24 cellular contexts compared by ENCODE assay signal in genomic region chr16:75575976-75576375, GRCh38. TPM values are rescaled to one million over a fixed set of nuclear protein-coding genes. Genes with fewer than 3 reads are reported as not detected.
DNase-seq lines count a peak whose midpoint lies in the region; ATAC-seq, FAIRE-seq and TF ChIP-seq lines count a peak whose summit lies in the region.
"Had no signal": no experiment of that assay in that cellular context is flagged by ENCODE, and none has a peak within 500 bp of the region (broad histone marks: within the 10 kb centered on the region; RNA-seq: fewer than 3 reads in every experiment).

No MANE protein-coding gene starts in this region.

- H3K4me1 ChIP-seq in K562 (replicated peaks in 1 of 2; ENCODE audit: control insufficient read depth in 2 of 2, insufficient read depth in 2 of 2, low read length in 2 of 2) (peaks cover 15 to 20% of the 10 kb centered on the region in 2 experiments; a peak in 3 of 5 replicates), A673 (ENCODE audit: insufficient read depth, low read length, poor library complexity, severe bottlenecking) (peaks cover 3% of the 10 kb centered on the region)
- H3K4me1 ChIP-seq: neural progenitor cell, prostate gland had no signal

- WGBS in K562 (ENCODE audit: insufficient coverage, low coverage, missing lambda C conversion rate), result 64% methylated on average over 2 of the region's 2 CpGs

- POLR2A ChIA-PET in K562 (lab: Yijun Ruan, JAX), result interaction anchor here (1.3 to 2.4 kb wide), 4 partner anchors 8 to 15 kb away, joined by 3 to 11 read pairs (median 6); partner anchors contain the start of gene GABARAPL2
- POLR2A ChIA-PET in A673 (lab: Charles Lee; ENCODE audit: low non-redundant PET), result interaction anchor here (0.6 kb wide), 1 partner anchor 44 kb away, joined by 3 read pairs; no protein-coding TSS in a partner anchor

- TF ChIP-seq CTCF in K562 (IDR thresholded peaks at IDR 0.05 in 2 of 3, conservative IDR thresholded peaks at IDR 0.05 in 1 of 3; ENCODE audit: insufficient read depth in 2 of 3, low read depth in 1 of 3, low read length in 3 of 3) (no peak), A673 (conservative IDR thresholded peaks at IDR 0.05; ENCODE audit: low read depth, low read length) (no peak)

- in situ Hi-C loops in K562 (cut with MboI), result no loop called here

- H3K79me2 ChIP-seq in K562 (ENCODE audit: control insufficient read depth, insufficient read depth, low read length), result peaks cover 11% of the 10 kb centered on the region; the same call in 1 of the 3 replicates

- peak; percentile 33 for DNase-seq in Ammon's horn (ENCODE audit: low spot score)
- no peak for DNase-seq in K562 (ENCODE audit: extremely low read depth in 1 of 4, low spot score in 3 of 4)
- no peak for DNase-seq in A673 (ENCODE audit: low spot score)
- DNase-seq: activated CD4-positive, alpha-beta T cell treated with anti-CD3 and anti-CD28 coated beads, Interleukin-2, amount 50 U/mL, for 4 hours; brain microvascular endothelial cell; CD4-positive, alpha-beta T cell; DMS53; heart left ventricle; immature natural killer cell; KG1; mucosa of descending colon; NCI-H1694 treated with DMSO at 0.1 percent for 48 hours; SHP77 treated with DMSO at 0.1 percent for 48 hours; small intestine; stimulated activated CD4-positive, alpha-beta T cell treated with anti-CD3 and anti-CD28 coated beads, Interleukin-4, amount 100 ng/mL, for 1 hour; T-helper 1 cell had no signal

- no peaks in the 10 kb centered on the region for H3K9me1 ChIP-seq in K562 (ENCODE audit: control insufficient read depth, insufficient read depth, low read length)

- no peak overlapping the region for H3K9ac ChIP-seq in K562 (ENCODE audit: insufficient read depth in 1 of 2, low read depth in 2 of 2, low read length in 2 of 2)
- H3K9ac ChIP-seq: neural progenitor cell had no signal

- H2AFZ ChIP-seq in K562 (ENCODE audit: low read depth, low read length), result no peak overlapping the region
- H2AFZ ChIP-seq: neural progenitor cell had no signal

- CTCF ChIA-PET in K562 (lab: Yijun Ruan, JAX; ENCODE audit: low intra/inter-chr PET ratio), result no interaction called here
- CTCF ChIA-PET in A673 (lab: Charles Lee), result no interaction called here

- H4K20me1 ChIP-seq in K562 (replicated peaks; ENCODE audit: control insufficient read depth, insufficient read depth, low read length), result peaks cover 9% of the 10 kb centered on the region; the same call in 1 of the 2 replicates

- H3K4me3 ChIP-seq in K562 (no peak overlapping the region), A673 (ENCODE audit: low read depth, low read length, poor library complexity, severe bottlenecking) (no peak overlapping the region)
- H3K4me3 ChIP-seq: coronary artery, heart left ventricle, mucosa of descending colon, neural progenitor cell, prostate gland had no signal

- intact Hi-C loops in K562 (cut with micrococcal nuclease) (no loop called here), A673 (cut with micrococcal nuclease; ENCODE audit: unreplicated experiment) (no loop called here)

- ATAC-seq in GM19463 (IDR thresholded peaks at IDR 0.05; ENCODE audit: unreplicated experiment) (peak; percentile 1), K562 (no peak), GM18517 (IDR thresholded peaks at IDR 0.05; ENCODE audit: unreplicated experiment) (no peak), GM21737 (IDR thresholded peaks at IDR 0.05; ENCODE audit: unreplicated experiment) (no peak)
- ATAC-seq: mucosa of descending colon had no signal

- BruUV-seq in K562 (replicated peaks; lab: Mats Ljungman, UMichigan), result no TSS peak
- no TSS peak for BruUV-seq in A673 (replicated peaks; lab: Mats Ljungman, UMichigan)

- no peak overlapping the region for H3K4me2 ChIP-seq in K562 (ENCODE audit: insufficient read depth, low read length)
- H3K4me2 ChIP-seq: neural progenitor cell had no signal

- H3K36me3 ChIP-seq in K562 (ENCODE audit: control insufficient read depth, insufficient read depth, low read length), result peaks cover 77% of the 10 kb centered on the region; the same call in 2 of the 3 replicates
- H3K36me3 ChIP-seq in A673 (ENCODE audit: insufficient read depth, low read length, poor library complexity, severe bottlenecking), result peaks cover 73% of the 10 kb centered on the region

- TF ChIP-seq POLR2A in K562 (conservative IDR thresholded peaks at IDR 0.05), result no peak

- H3K27ac ChIP-seq in K562 (ENCODE audit: extremely low read depth, low read depth, low read length) (no peak overlapping the region), A673 (ENCODE audit: low read depth, low read length, poor library complexity, severe bottlenecking) (no peak overlapping the region)
- H3K27ac ChIP-seq: brain microvascular endothelial cell, coronary artery, heart left ventricle, neural progenitor cell, prostate gland had no signal

- H3K27me3 ChIP-seq in K562 (ENCODE audit: control insufficient read depth in 2 of 2, insufficient read depth in 2 of 2, low read length in 2 of 2) (no peaks in the 10 kb centered on the region), A673 (replicated peaks; ENCODE audit: insufficient read depth, low read depth, low read length, poor library complexity) (no peaks in the 10 kb centered on the region)
- H3K27me3 ChIP-seq: brain microvascular endothelial cell, heart left ventricle, neural progenitor cell had no signal

- H3K9me3 ChIP-seq in K562 (replicated peaks; ENCODE audit: control insufficient read depth, insufficient read depth, low read depth, low read length) (no peaks in the 10 kb centered on the region), A673 (ENCODE audit: low read depth, low read length, poor library complexity, severe bottlenecking) (no peaks in the 10 kb centered on the region)
- H3K9me3 ChIP-seq: heart left ventricle, mucosa of descending colon, prostate gland had no signal

- no peak for FAIRE-seq in K562 (lab: Jason Lieb, UNC)
- FAIRE-seq: endothelial cell of umbilical vein, small intestine had no signal

- TF ChIP-seq EP300 in K562 (IDR thresholded peaks at IDR 0.05; ENCODE audit: low read length), result no peak

- TF ChIP-seq RAD21 in K562 (CRISPR knock-in tag; conservative IDR thresholded peaks at IDR 0.05 in 1 of 2, IDR thresholded peaks at IDR 0.05 in 1 of 2), result no peak

RNA-seq across cellular contexts. Expression of gene GABARAPL2, which starts 9.8 kb away (rescaled TPM):
- 39.7 and 43.4 TPM in 2 replicates for total RNA-seq in K562 (2011; cell fraction: chromatin; rRNA removed; ENCODE audit: low replicate concordance)
- 27.6 and 28.0 TPM in 2 replicates for total RNA-seq in K562 (2011; cell fraction: nucleolus; rRNA removed)
- 46.8 and 63.5 TPM in 2 replicates for total RNA-seq in K562 (2011; cell fraction: nucleoplasm; rRNA removed)
- total RNA-seq in K562 (2014; rRNA removed), result 39.8 and 42.1 TPM in 2 replicates
- total RNA-seq in K562 (2014; rRNA removed; fragmentation: Illumina TruSeq; extraction: Trizol), result 65.5 and 81.6 TPM in 2 replicates
- total RNA-seq in K562 (2015; rRNA removed; fragmentation: Illumina TruSeq; extraction: Trizol), result 49.0 and 50.5 TPM in 2 replicates
- total RNA-seq in K562 (2021), result 89.2 and 91.8 TPM in 2 replicates
- polyA plus RNA-seq in K562 (2011; rRNA removed), result 89.0 and 118 TPM in 2 replicates
- 44.7 and 87.3 TPM in 2 replicates for polyA plus RNA-seq in K562 (2011; cell fraction: cytosol; rRNA removed)
- 37.3 and 59.0 TPM in 2 replicates for polyA plus RNA-seq in K562 (2011; cell fraction: nucleus; rRNA removed)
- polyA plus RNA-seq in K562 (2012), result 113 TPM in 2 replicates
- 88.2 and 94.1 TPM in 2 replicates for polyA plus RNA-seq in K562 (2014; fragmentation: Illumina TruSeq; extraction: Trizol)
- polyA plus RNA-seq in K562 (2014; fragmentation: Nextera tagmentation; extraction: Ambion mirVana), result 100 to 1,000 TPM; 252 to 288 TPM
- polyA plus RNA-seq in K562 (2014; rRNA removed), result 101 and 105 TPM in 2 replicates
- polyA minus RNA-seq in K562 (2011; rRNA and poly(A)+ RNA removed), result 52.9 and 56.0 TPM in 2 replicates
- polyA minus RNA-seq in K562 (2011; cell fraction: cytosol; rRNA and poly(A)+ RNA removed), result 27.2 and 28.1 TPM in 2 replicates
- 14.4 and 26.2 TPM in 2 replicates for polyA minus RNA-seq in K562 (2011; cell fraction: nucleus; rRNA and poly(A)+ RNA removed)
- 88.8 and 95.4 TPM in 2 replicates for total RNA-seq in A673 (2021)

RNA-seq across cellular contexts. Expression of gene TMEM231, which starts 19.9 kb away (rescaled TPM):
- 31.6 and 45.2 TPM in 2 replicates for total RNA-seq in K562 (2011; cell fraction: chromatin; rRNA removed; ENCODE audit: low replicate concordance)
- total RNA-seq in K562 (2011; cell fraction: nucleolus; rRNA removed), result 32.4 and 38.0 TPM in 2 replicates
- total RNA-seq in K562 (2011; cell fraction: nucleoplasm; rRNA removed), result 45.1 and 54.6 TPM in 2 replicates
- total RNA-seq in K562 (2014; rRNA removed), result 9.0 and 13.0 TPM in 2 replicates
- 7.6 and 9.1 TPM in 2 replicates for total RNA-seq in K562 (2014; rRNA removed; fragmentation: Illumina TruSeq; extraction: Trizol)
- total RNA-seq in K562 (2015; rRNA removed; fragmentation: Illumina TruSeq; extraction: Trizol), result 6.8 and 7.2 TPM in 2 replicates
- 12.6 and 13.9 TPM in 2 replicates for total RNA-seq in K562 (2021)
- 27.6 and 30.2 TPM in 2 replicates for polyA plus RNA-seq in K562 (2011; rRNA removed)
- polyA plus RNA-seq in K562 (2011; cell fraction: cytosol; rRNA removed), result 70.9 and 80.2 TPM in 2 replicates
- polyA plus RNA-seq in K562 (2011; cell fraction: nucleus; rRNA removed), result 37.7 and 43.4 TPM in 2 replicates
- 10.1 and 12.8 TPM in 2 replicates for polyA plus RNA-seq in K562 (2012)
- polyA plus RNA-seq in K562 (2014; fragmentation: Illumina TruSeq; extraction: Trizol), result 15.6 and 17.0 TPM in 2 replicates
- polyA plus RNA-seq in K562 (2014; fragmentation: Nextera tagmentation; extraction: Ambion mirVana), result 1 to 10 TPM; 1.6 to 2.8 TPM
- 10.9 and 13.0 TPM in 2 replicates for polyA plus RNA-seq in K562 (2014; rRNA removed)
- polyA minus RNA-seq in K562 (2011; rRNA and poly(A)+ RNA removed), result 29.7 and 48.7 TPM in 2 replicates
- polyA minus RNA-seq in K562 (2011; cell fraction: cytosol; rRNA and poly(A)+ RNA removed), result 18.2 and 21.3 TPM in 2 replicates
- polyA minus RNA-seq in K562 (2011; cell fraction: nucleus; rRNA and poly(A)+ RNA removed), result 16.7 and 17.2 TPM in 2 replicates
- total RNA-seq in A673 (2021), result 17.3 and 19.4 TPM in 2 replicates

RNA-seq across cellular contexts. Expression of gene CHST5, which starts 40.1 kb away (rescaled TPM):
- 0.48 and 0.88 TPM in 2 replicates for total RNA-seq in K562 (2011; cell fraction: chromatin; rRNA removed; ENCODE audit: low replicate concordance)
- total RNA-seq in K562 (2011; cell fraction: nucleolus; rRNA removed), result 0.26 and 0.50 TPM in 2 replicates
- total RNA-seq in K562 (2011; cell fraction: nucleoplasm; rRNA removed), result 0.59 and 0.76 TPM in 2 replicates
- total RNA-seq in K562 (2014; rRNA removed) (not detected in 2 replicates), K562 (2014; rRNA removed; fragmentation: Illumina TruSeq; extraction: Trizol) (not detected in 2 replicates), K562 (2015; rRNA removed; fragmentation: Illumina TruSeq; extraction: Trizol) (0.07 TPM in 1 of 2 replicates, not detected in the other), K562 (2021) (0.18 and 0.20 TPM in 2 replicates), A673 (2021) (0.33 and 0.54 TPM in 2 replicates)
- polyA plus RNA-seq in K562 (2011; rRNA removed) (0.06 and 0.09 TPM in 2 replicates), K562 (2014; fragmentation: Illumina TruSeq; extraction: Trizol) (0.40 TPM in 1 of 2 replicates, not detected in the other), K562 (2014; fragmentation: Nextera tagmentation; extraction: Ambion mirVana) (not detected), K562 (2014; rRNA removed) (0.05 and 0.21 TPM in 2 replicates)
- 0.03 and 0.19 TPM in 2 replicates for polyA plus RNA-seq in K562 (2011; cell fraction: cytosol; rRNA removed)
- 0.34 and 0.58 TPM in 2 replicates for polyA plus RNA-seq in K562 (2011; cell fraction: nucleus; rRNA removed)
- not detected in 2 replicates for polyA plus RNA-seq in K562 (2012)
- polyA minus RNA-seq in K562 (2011; rRNA and poly(A)+ RNA removed), result 0.07 and 0.09 TPM in 2 replicates
- polyA minus RNA-seq in K562 (2011; cell fraction: cytosol; rRNA and poly(A)+ RNA removed), result not detected in 2 replicates
- polyA minus RNA-seq in K562 (2011; cell fraction: nucleus; rRNA and poly(A)+ RNA removed), result 0.22 TPM in 1 of 2 replicates, not detected in the other
- total RNA-seq: CD4-positive, alpha-beta T cell; liver had no signal
- polyA plus RNA-seq: immature natural killer cell, liver had no signal

RNA-seq across cellular contexts. Expression of gene ADAT1, which starts 47.1 kb away (rescaled TPM):
- 46.8 and 48.6 TPM in 2 replicates for total RNA-seq in K562 (2011; cell fraction: chromatin; rRNA removed; ENCODE audit: low replicate concordance)
- total RNA-seq in K562 (2011; cell fraction: nucleolus; rRNA removed), result 28.2 and 34.4 TPM in 2 replicates
- 39.7 and 48.8 TPM in 2 replicates for total RNA-seq in K562 (2011; cell fraction: nucleoplasm; rRNA removed)
- total RNA-seq in K562 (2014; rRNA removed) (23.6 and 26.2 TPM in 2 replicates), K562 (2014; rRNA removed; fragmentation: Illumina TruSeq; extraction: Trizol) (28.2 and 33.3 TPM in 2 replicates), K562 (2015; rRNA removed; fragmentation: Illumina TruSeq; extraction: Trizol) (34.4 and 36.7 TPM in 2 replicates), K562 (2021) (26.1 and 30.9 TPM in 2 replicates), A673 (2021) (65.3 and 79.7 TPM in 2 replicates)
- polyA plus RNA-seq in K562 (2011; rRNA removed) (25.2 and 32.2 TPM in 2 replicates), K562 (2014; fragmentation: Illumina TruSeq; extraction: Trizol) (36.0 and 39.4 TPM in 2 replicates), K562 (2014; fragmentation: Nextera tagmentation; extraction: Ambion mirVana) (10 to 100 TPM; 16.0 to 20.6 TPM), K562 (2014; rRNA removed) (18.7 and 27.4 TPM in 2 replicates)
- 31.7 and 34.1 TPM in 2 replicates for polyA plus RNA-seq in K562 (2011; cell fraction: cytosol; rRNA removed)
- polyA plus RNA-seq in K562 (2011; cell fraction: nucleus; rRNA removed), result 24.3 and 27.6 TPM in 2 replicates
- polyA plus RNA-seq in K562 (2012), result 21.2 and 23.6 TPM in 2 replicates
- polyA minus RNA-seq in K562 (2011; rRNA and poly(A)+ RNA removed), result 48.3 and 48.8 TPM in 2 replicates
- 15.1 and 18.0 TPM in 2 replicates for polyA minus RNA-seq in K562 (2011; cell fraction: cytosol; rRNA and poly(A)+ RNA removed)
- polyA minus RNA-seq in K562 (2011; cell fraction: nucleus; rRNA and poly(A)+ RNA removed), result 18.6 and 26.9 TPM in 2 replicates
